In the genomic region with DNA sequence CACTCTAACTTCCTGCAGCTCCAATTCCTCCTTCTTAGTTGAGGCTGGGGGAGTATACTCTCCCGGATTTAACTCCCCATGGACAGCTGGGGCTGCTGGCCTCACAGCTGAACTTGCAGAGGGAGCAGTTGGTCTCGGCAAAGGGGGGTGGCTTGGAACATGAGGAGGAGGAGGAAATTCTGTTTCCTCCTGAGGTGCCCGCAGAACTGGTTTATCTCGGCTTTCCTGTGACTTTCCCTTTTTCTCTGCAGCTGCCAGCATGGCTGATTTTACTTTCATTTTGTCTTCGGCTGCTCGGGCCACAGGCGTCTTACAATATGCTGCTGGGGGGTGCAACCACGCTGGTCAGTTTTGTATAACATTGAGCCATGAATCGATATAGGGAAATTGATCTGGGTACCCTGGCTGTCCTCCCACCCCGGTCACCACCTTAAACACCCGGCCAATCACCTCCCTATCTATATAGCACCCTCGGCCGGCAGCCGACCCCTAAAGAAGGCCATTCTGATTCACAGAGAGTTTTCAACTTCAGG, we compare ENCODE assay signal across 8 cellular contexts.
A peak's percentile ranks its signal among the peaks of the same experiment; 100 is the strongest.
DNase-seq lines count a peak whose midpoint lies in the region; ATAC-seq lines count a peak whose summit lies in the region.

No MANE protein-coding gene starts in this region.

- no peak overlapping the region for H2BK12ac ChIP-seq in trophoblast cell (ENCODE audit: low read length)

- no peak overlapping the region for H2BK5ac ChIP-seq in trophoblast cell (ENCODE audit: low read depth, low read length, poor library complexity)

- no peak overlapping the region for H3K4ac ChIP-seq in trophoblast cell (ENCODE audit: low read depth, low read length)

- no peaks in the 10 kb centered on the region for H3K9me3 ChIP-seq in duodenal mucosa (ENCODE audit: control insufficient read depth in 1 of 2, low read length in 2 of 2)
- peaks cover 50% of the 10 kb centered on the region for H3K9me3 ChIP-seq in trophoblast cell (ENCODE audit: insufficient read depth, low read depth, low read length)

- ATAC-seq in HG03139 (IDR thresholded peaks at IDR 0.05; ENCODE audit: unreplicated experiment), result no peak
- ATAC-seq in GM21717 (IDR thresholded peaks at IDR 0.05; ENCODE audit: unreplicated experiment), result no peak

- no peak overlapping the region for H3K14ac ChIP-seq in trophoblast cell (ENCODE audit: low read length)

- no peak overlapping the region for H4K91ac ChIP-seq in trophoblast cell (ENCODE audit: low read depth, low read length)

- H3K9ac ChIP-seq in duodenal mucosa (ENCODE audit: low read depth in 1 of 2, low read length in 2 of 2) (peak overlapping the region; percentile 76 to 78), trophoblast cell (ENCODE audit: low read length) (no peak overlapping the region)

- peak overlapping the region; percentile 72 to 78 for H3K4me3 ChIP-seq in duodenal mucosa (ENCODE audit: low read depth in 1 of 2, low read length in 2 of 2)
- H3K4me3 ChIP-seq in trophoblast cell (ENCODE audit: low read depth, low read length), result no peak overlapping the region

- H3K36me3 ChIP-seq in duodenal mucosa (ENCODE audit: control insufficient read depth in 1 of 2, insufficient read depth in 2 of 2, low read length in 2 of 2) (no peaks in the 10 kb centered on the region), trophoblast cell (ENCODE audit: control insufficient read depth in 1 of 2, insufficient read depth in 2 of 2, low read length in 2 of 2) (no peaks in the 10 kb centered on the region)

- no peak overlapping the region for H3K23ac ChIP-seq in trophoblast cell (ENCODE audit: low read length)

- H2BK120ac ChIP-seq in trophoblast cell (ENCODE audit: insufficient read depth, low read length, poor library complexity), result no peak overlapping the region

- no peak overlapping the region for H4K12ac ChIP-seq in trophoblast cell (ENCODE audit: low read depth, low read length)

- H4K8ac ChIP-seq in trophoblast cell (ENCODE audit: low read depth, low read length), result no peak overlapping the region

- DNase-seq in stimulated activated CD4-positive, alpha-beta T cell treated with anti-CD3 and anti-CD28 coated beads, Interleukin-12 subunit alpha, Interleukin-12 subunit beta, amount 100 ng/mL, for 4 hours, result peak; percentile 25
- DNase-seq in stimulated activated CD4-positive, alpha-beta T cell treated with anti-CD3 and anti-CD28 coated beads, Interleukin-2, amount 100 ng/mL, for 48 hours, result no peak
- peak; percentile 71 for DNase-seq in SW480 (ENCODE audit: low spot score)
- peak; percentile 18 to 55 for DNase-seq in trophoblast cell
- no peak for DNase-seq in NK-92 treated with Interleukin-12 subunit alpha and Interleukin-12 subunit beta, amount 100 ng/mL, for 24 hours (lab: John Stamatoyannopoulos, UW)

- H2AFZ ChIP-seq in trophoblast cell (ENCODE audit: insufficient read depth, low read length, poor library complexity), result no peak overlapping the region

- WGBS in trophoblast cell (ENCODE audit: extremely low coverage, insufficient coverage, insufficient read length), result no CpG with 5 or more reads among the region's 14 CpGs

- no peak overlapping the region for H3K18ac ChIP-seq in trophoblast cell (ENCODE audit: low read length)

- H3K27ac ChIP-seq in duodenal mucosa (ENCODE audit: low read depth, low read length) (peak overlapping the region; percentile 91), trophoblast cell (ENCODE audit: low read depth, low read length) (no peak overlapping the region)

- H3K79me1 ChIP-seq in trophoblast cell (ENCODE audit: low read length), result no peaks in the 10 kb centered on the region

- no peak overlapping the region for H2AK5ac ChIP-seq in trophoblast cell (ENCODE audit: low read length)

- no peak overlapping the region for H3K4me2 ChIP-seq in trophoblast cell (ENCODE audit: low read length)

- H3K27me3 ChIP-seq in duodenal mucosa (ENCODE audit: control insufficient read depth in 1 of 2, insufficient read depth in 2 of 2, low read length in 2 of 2) (no peaks in the 10 kb centered on the region), trophoblast cell (ENCODE audit: insufficient read depth, low read length) (no peaks in the 10 kb centered on the region)

- H3K4me1 ChIP-seq in duodenal mucosa (ENCODE audit: control insufficient read depth in 1 of 2, insufficient read depth in 2 of 2, low read length in 2 of 2) (peaks cover 21 to 24% of the 10 kb centered on the region in 2 donors), trophoblast cell (ENCODE audit: control insufficient read depth in 1 of 2, insufficient read depth in 2 of 2, low read length in 2 of 2) (no peaks in the 10 kb centered on the region)

- H3K79me2 ChIP-seq in trophoblast cell (ENCODE audit: control insufficient read depth, insufficient read depth, low read length, poor library complexity), result no peaks in the 10 kb centered on the region

Comparison
In these comparisons a context has a peak if more than half of its experiments do, and no peak if none do; other contexts are left out.
1. DNase-seq: peak in stimulated activated CD4-positive, alpha-beta T cell treated with anti-CD3 and anti-CD28 coated beads, Interleukin-12 subunit alpha, Interleukin-12 subunit beta, amount 100 ng/mL, for 4 hours (single experiment), SW480 (single experiment) and trophoblast cell (2 of 2); none in stimulated activated CD4-positive, alpha-beta T cell treated with anti-CD3 and anti-CD28 coated beads, Interleukin-2, amount 100 ng/mL, for 48 hours (0 of 2) and NK-92 treated with Interleukin-12 subunit alpha and Interleukin-12 subunit beta, amount 100 ng/mL, for 24 hours (single experiment).